21 cellular contexts compared by ENCODE assay signal in genomic region chr2:102337012-102337411, GRCh38. TPM values are rescaled to one million over a fixed set of nuclear protein-coding genes. Genes with fewer than 3 reads are reported as not detected.
DNase-seq lines count a peak whose midpoint lies in the region; ATAC-seq, FAIRE-seq and TF ChIP-seq lines count a peak whose summit lies in the region.
"Had no signal": no experiment of that assay in that cellular context is flagged by ENCODE, and none has a peak within 500 bp of the region (broad histone marks: within the 10 kb centered on the region; RNA-seq: fewer than 3 reads in every experiment).

No MANE protein-coding gene starts in this region.

- H3K4me3 ChIP-seq in A549 (no peak overlapping the region), PC-9 (peak overlapping the region; percentile 58), epithelial cell of proximal tubule (ENCODE audit: low read depth, low read length) (no peak overlapping the region), lower lobe of right lung (peak overlapping the region; percentile 10)
- H3K4me3 ChIP-seq: prostate gland, tibial artery had no signal

- no peak for TF ChIP-seq EP300 in A549 (IDR thresholded peaks at IDR 0.05)

- ATAC-seq in A549, result peak in 1 of 2 experiments; percentile 65; a peak in 2 of 6 replicates
- ATAC-seq in lower lobe of right lung, result no peak
- no peak for ATAC-seq in GM18907 (IDR thresholded peaks at IDR 0.05; ENCODE audit: unreplicated experiment)

- TF ChIP-seq RAD21 in A549 (conservative IDR thresholded peaks at IDR 0.05 in 1 of 2, IDR thresholded peaks at IDR 0.05 in 1 of 2), result no peak

- H3K4me1 ChIP-seq in A549 (peaks cover 20% of the 10 kb centered on the region), PC-9 (replicated peaks; ENCODE audit: insufficient read depth) (peaks cover 44% of the 10 kb centered on the region), lower lobe of right lung (no peaks in the 10 kb centered on the region)
- H3K4me1 ChIP-seq: prostate gland had no signal

- peak overlapping the region in 1 of 2 experiments; percentile 44; a peak in 2 of 6 replicates for H3K27ac ChIP-seq in A549
- peak overlapping the region; percentile 89 for H3K27ac ChIP-seq in PC-9
- H3K27ac ChIP-seq in lower lobe of right lung, result peak overlapping the region; percentile 42
- H3K27ac ChIP-seq: prostate gland, tibial artery, WERI-Rb-1 had no signal

- H3K27me3 ChIP-seq in PC-9 (ENCODE audit: insufficient read depth, low read depth), result no peaks in the 10 kb centered on the region
- no peaks in the 10 kb centered on the region for H3K27me3 ChIP-seq in lower lobe of right lung (ENCODE audit: low read depth)
- H3K27me3 ChIP-seq: tibial artery had no signal

- H3K36me3 ChIP-seq in PC-9 (ENCODE audit: low read depth), result peaks cover 7% of the 10 kb centered on the region; the same call in 1 of the 2 replicates
- H3K36me3 ChIP-seq in lower lobe of right lung, result no peaks in the 10 kb centered on the region
- H3K36me3 ChIP-seq: prostate gland, tibial artery, WERI-Rb-1 had no signal

- peaks cover 18% of the 10 kb centered on the region for H3K79me2 ChIP-seq in PC-9 (ENCODE audit: low read depth)

- CTCF ChIA-PET in A549 (lab: Yijun Ruan, JAX), result interaction anchor here (0.7 to 1.6 kb wide), 3 partner anchors 19 to 331 kb away, joined by 3 to 5 read pairs (median 3); partner anchors contain the start of gene IL18R1
- CTCF ChIA-PET in PC-9 (lab: Charles Lee), result interaction anchor here (0.5 to 1.1 kb wide), 2 partner anchors 81 to 86 kb away, joined by 4 to 11 read pairs; no protein-coding TSS in a partner anchor

- DNase-seq in A549 (ENCODE audit: low read depth in 1 of 2, low spot score in 1 of 2) (peak in 1 of 2 experiments; percentile 35), PC-9 (peak in 1 of 2 experiments; percentile 84), epithelial cell of proximal tubule (ENCODE audit: low read depth) (peak; percentile 20), lower lobe of right lung (no peak), NCI-H69 (lab: John Stamatoyannopoulos, UW) (no peak), head of caudate nucleus (no peak), T-helper 2 cell (no peak)
- DNase-seq: ACHN; activated gamma-delta T cell; CD8-positive, alpha-beta memory T cell; islet precursor cell; NCI-H2029; NCI-H526; stimulated activated CD4-positive, alpha-beta T cell treated with anti-CD3 and anti-CD28 coated beads, Interleukin-1b, Interleukin-23, amount 100 ng/mL, for 48 hours; SW 1271; tibial artery; WERI-Rb-1 had no signal

- 45% methylated on average over 1 of the region's 1 CpG for WGBS in A549 (ENCODE audit: missing lambda C conversion rate)

- TF ChIP-seq CTCF in A549 (IDR thresholded peaks at IDR 0.05) (no peak), PC-9 (conservative IDR thresholded peaks at IDR 0.05) (no peak), epithelial cell of proximal tubule (conservative IDR thresholded peaks at IDR 0.05; ENCODE audit: low read depth, low read length) (no peak), lower lobe of right lung (IDR thresholded peaks at IDR 0.05) (no peak)

- H3F3A ChIP-seq in PC-9 (ENCODE audit: insufficient read depth, low read depth), result peaks cover 17% of the 10 kb centered on the region

- H3K4me2 ChIP-seq in A549 (peak overlapping the region; percentile 72), PC-9 (peak overlapping the region; percentile 66)

- POLR2A ChIA-PET in A549 (lab: Yijun Ruan, JAX), result no interaction called here
- POLR2A ChIA-PET in PC-9 (lab: Charles Lee; ENCODE audit: unreplicated experiment), result no interaction called here

- no peaks in the 10 kb centered on the region for H3K9me2 ChIP-seq in PC-9 (ENCODE audit: insufficient read depth)

- H3K9me3 ChIP-seq in A549 (no peaks in the 10 kb centered on the region), PC-9 (ENCODE audit: insufficient read depth, low read depth) (no peaks in the 10 kb centered on the region), lower lobe of right lung (no peaks in the 10 kb centered on the region)
- H3K9me3 ChIP-seq: prostate gland, tibial artery had no signal

- no peak for FAIRE-seq in A549 (lab: Jason Lieb, UNC)

- H2AFZ ChIP-seq in PC-9, result peak overlapping the region; percentile 37

- no peaks in the 10 kb centered on the region for H4K20me1 ChIP-seq in PC-9 (ENCODE audit: insufficient read depth)

- intact Hi-C loops in PC-9 (cut with micrococcal nuclease; ENCODE audit: unreplicated experiment), result no loop called here
- intact Hi-C loops in lower lobe of right lung (cut with DNase I), result no loop called here
- intact Hi-C loops in head of caudate nucleus (cut with DNase I), result no loop called here

- TF ChIP-seq POLR2A in A549 (IDR thresholded peaks at IDR 0.05; ENCODE audit: low read length), result no peak

- BruUV-seq in PC-9 (replicated peaks; lab: Mats Ljungman, UMichigan), result no TSS peak

TF ChIP-seq in A549, 52 proteins besides CTCF, POLR2A, EP300 and RAD21:
- TF ChIP-seq CEBPB (IDR thresholded peaks at IDR 0.05), result peak in 1 of 2 experiments; percentile 53; a peak in 1 of 4 replicates
- TF ChIP-seq CBX8 (IDR thresholded peaks at IDR 0.05), result no peak
- no peak for TF ChIP-seq FOSL2 (IDR thresholded peaks at IDR 0.05)
- TF ChIP-seq FOSL2 (CRISPR knock-in tag; IDR thresholded peaks at IDR 0.05), result peak; percentile 44

RNA-seq across cellular contexts. Expression of gene IL18R1, which starts 18.6 kb away (rescaled TPM):
- 2.6 and 3.5 TPM in 2 replicates for polyA plus RNA-seq in A549 (2011; rRNA removed)
- polyA plus RNA-seq in A549 (2012; cell fraction: cytosol; rRNA removed), result 0.44 and 0.66 TPM in 2 replicates
- 0.53 and 1.5 TPM in 2 replicates for polyA plus RNA-seq in A549 (2012; cell fraction: nucleus; rRNA removed)
- polyA plus RNA-seq in A549 (2017; fragmentation: RNase III; extraction: RNeasy Plus Mini Kit Qiagen cat#74134 plus additional on column Dnase treatment), result 0.73 to 0.99 TPM (median 0.87 TPM) in 3 replicates
- 1.4 and 2.4 TPM in 2 replicates for polyA minus RNA-seq in A549 (2011; rRNA and poly(A)+ RNA removed)
- total RNA-seq in PC-9 (2021), result 1.9 and 3.4 TPM in 2 replicates
- total RNA-seq in epithelial cell of proximal tubule, result 0.12 and 2.5 TPM in 2 replicates
- 27.5 TPM for total RNA-seq in lower lobe of right lung
- total RNA-seq: HT-29, myocyte had no signal

RNA-seq across cellular contexts. Expression of gene IL1RL1, which starts 25.6 kb away (rescaled TPM):
- polyA plus RNA-seq in A549 (2011; rRNA removed) (0.77 and 0.84 TPM in 2 replicates), A549 (2017; fragmentation: RNase III; extraction: RNeasy Plus Mini Kit Qiagen cat#74134 plus additional on column Dnase treatment) (0.03 to 0.04 TPM (median 0.03 TPM) in 3 replicates)
- 0.03 and 0.04 TPM in 2 replicates for polyA plus RNA-seq in A549 (2012; cell fraction: cytosol; rRNA removed)
- 0.18 and 0.21 TPM in 2 replicates for polyA plus RNA-seq in A549 (2012; cell fraction: nucleus; rRNA removed)
- 0.70 and 0.92 TPM in 2 replicates for polyA minus RNA-seq in A549 (2011; rRNA and poly(A)+ RNA removed)
- total RNA-seq in PC-9 (2021) (0.55 and 1.7 TPM in 2 replicates), epithelial cell of proximal tubule (0.58 and 4.7 TPM in 2 replicates), lower lobe of right lung (69.6 TPM)
- total RNA-seq: HT-29, myocyte had no signal

Comparison
In these comparisons a context has a peak if more than half of its experiments do, and no peak if none do; other contexts are left out.
1. H3K4me3 ChIP-seq: peak in PC-9 (single experiment) and lower lobe of right lung (single experiment); none in A549 (single experiment) and epithelial cell of proximal tubule (single experiment).
2. RNA of gene IL1RL1, which starts 25.6 kb away (total RNA-seq): 69.6 TPM in lower lobe of right lung (single experiment); 0.58 to 4.7 TPM in epithelial cell of proximal tubule and 0.55 to 1.7 TPM in PC-9; every median in the first group is over 10 times any median in the second.